In genomic region chr1:53195913-53196484, GRCh38 we compare ENCODE assay signal across 1 cellular context.
TF ChIP-seq lines count a peak whose summit lies in the region.

No MANE protein-coding gene starts in this region.

TF ChIP-seq in HepG2, 621 proteins besides CTCF, POLR2A, EP300 and RAD21 (continued from another document):
- TF ChIP-seq ZBTB3 (CRISPR knock-in tag; IDR thresholded peaks at IDR 0.05; ENCODE audit: borderline replicate concordance, low read depth) (0 out of 2 replicates have a peak, but pooled peaks have one; percentile 15), SOX13 (IDR thresholded peaks at IDR 0.05) (no peak), SOX13 (CRISPR knock-in tag; conservative IDR thresholded peaks at IDR 0.05 in 1 of 2, IDR thresholded peaks at IDR 0.05 in 1 of 2) (peak in 1 of 2 experiments; percentile 36; a peak in 1 of 4 replicates), KDM2A (CRISPR knock-in tag; IDR thresholded peaks at IDR 0.05; ENCODE audit: borderline replicate concordance, low read depth) (no peak), HNF4G (IDR thresholded peaks at IDR 0.05; ENCODE audit: borderline replicate concordance, low read depth, low read length) (no peak), HNF4G (CRISPR knock-in tag; IDR thresholded peaks at IDR 0.05; ENCODE audit: borderline replicate concordance, low read depth) (0 out of 2 replicates have a peak, but pooled peaks have one; percentile 17), ISL2 (CRISPR knock-in tag; IDR thresholded peaks at IDR 0.05) (no peak), NR2C2 (CRISPR knock-in tag; IDR thresholded peaks at IDR 0.05; ENCODE audit: borderline replicate concordance) (peak; percentile 37; the same call in 1 of the 2 replicates), MEF2D (CRISPR knock-in tag; IDR thresholded peaks at IDR 0.05) (peak; percentile 73; the same call in 1 of the 2 replicates), ZNF431 (CRISPR knock-in tag; IDR thresholded peaks at IDR 0.05; ENCODE audit: borderline replicate concordance, low read depth) (no peak; the same call in 1 of the 2 replicates), TEAD3 (CRISPR knock-in tag; optimal IDR thresholded peaks at IDR 0.05; ENCODE audit: borderline replicate concordance) (peak; percentile 24), ARID5B (CRISPR knock-in tag; IDR thresholded peaks at IDR 0.05) (peak; percentile 62; the same call in 1 of the 2 replicates), IRF2 (CRISPR knock-in tag; IDR thresholded peaks at IDR 0.05) (0 out of 2 replicates have a peak, but pooled peaks have one; percentile 14), ZNF441 (CRISPR knock-in tag; IDR thresholded peaks at IDR 0.05; ENCODE audit: borderline replicate concordance) (0 out of 2 replicates have a peak, but pooled peaks have one; percentile 7), PHF5A (CRISPR knock-in tag; IDR thresholded peaks at IDR 0.05; ENCODE audit: low read depth, unreplicated experiment) (no peak), SSRP1 (CRISPR knock-in tag; IDR thresholded peaks at IDR 0.05) (peak; percentile 65), MZF1 (CRISPR knock-in tag; IDR thresholded peaks at IDR 0.05; ENCODE audit: borderline replicate concordance) (no peak), ELF3 (CRISPR knock-in tag; IDR thresholded peaks at IDR 0.05) (peak; percentile 6; the same call in 1 of the 2 replicates), PHF21A (CRISPR knock-in tag; IDR thresholded peaks at IDR 0.05) (0 out of 2 replicates have a peak, but pooled peaks have one; percentile 33), RARA (CRISPR knock-in tag; IDR thresholded peaks at IDR 0.05) (peak; percentile 80), ETV5 (CRISPR knock-in tag; IDR thresholded peaks at IDR 0.05; ENCODE audit: borderline replicate concordance) (peak; percentile 32; the same call in 1 of the 2 replicates), SKI (IDR thresholded peaks at IDR 0.05; ENCODE audit: partially characterized antibody) (peak; percentile 40), NR1H2 (CRISPR knock-in tag; IDR thresholded peaks at IDR 0.05; ENCODE audit: borderline replicate concordance, low read depth) (peak; percentile 70; the same call in 1 of the 2 replicates), SIX1 (CRISPR knock-in tag; IDR thresholded peaks at IDR 0.05; ENCODE audit: borderline replicate concordance) (peak; percentile 3; the same call in 1 of the 2 replicates), RXRB (CRISPR knock-in tag; IDR thresholded peaks at IDR 0.05; ENCODE audit: borderline replicate concordance) (peak; percentile 95), ZFP90 (CRISPR knock-in tag; IDR thresholded peaks at IDR 0.05; ENCODE audit: borderline replicate concordance) (no peak), SOX5 (CRISPR knock-in tag; IDR thresholded peaks at IDR 0.05; ENCODE audit: borderline replicate concordance) (0 out of 2 replicates have a peak, but pooled peaks have one; percentile 38), MED1 (CRISPR knock-in tag; IDR thresholded peaks at IDR 0.05) (peak; percentile 43; the same call in 1 of the 2 replicates), CREB1 (IDR thresholded peaks at IDR 0.05) (no peak), CREB1 (CRISPR knock-in tag; IDR thresholded peaks at IDR 0.05) (no peak; the same call in 1 of the 2 replicates), NR2F1 (CRISPR knock-in tag; IDR thresholded peaks at IDR 0.05) (peak; percentile 24 to 52; a peak in 1 of 4 replicates), GFI1 (CRISPR knock-in tag; IDR thresholded peaks at IDR 0.05; ENCODE audit: borderline replicate concordance) (0 out of 2 replicates have a peak, but pooled peaks have one; percentile 66), SOX6 (IDR thresholded peaks at IDR 0.05) (no peak), SOX6 (CRISPR knock-in tag; IDR thresholded peaks at IDR 0.05) (peak; percentile 53), KLF15 (CRISPR knock-in tag; IDR thresholded peaks at IDR 0.05; ENCODE audit: borderline replicate concordance) (no peak), LCORL (IDR thresholded peaks at IDR 0.05) (no peak), LCORL (CRISPR knock-in tag; IDR thresholded peaks at IDR 0.05) (peak; percentile 81), CHD4 (IDR thresholded peaks at IDR 0.05; ENCODE audit: borderline replicate concordance, low read length) (0 out of 2 replicates have a peak, but pooled peaks have one; percentile 18), DPF2 (CRISPR knock-in tag; IDR thresholded peaks at IDR 0.05; ENCODE audit: borderline replicate concordance, low read depth) (0 out of 2 replicates have a peak, but pooled peaks have one; percentile 31), PITX1 (CRISPR knock-in tag; IDR thresholded peaks at IDR 0.05) (peak; percentile 87), ZNF776 (CRISPR knock-in tag; IDR thresholded peaks at IDR 0.05) (no peak)
- TF ChIP-seq, protein P1, sequence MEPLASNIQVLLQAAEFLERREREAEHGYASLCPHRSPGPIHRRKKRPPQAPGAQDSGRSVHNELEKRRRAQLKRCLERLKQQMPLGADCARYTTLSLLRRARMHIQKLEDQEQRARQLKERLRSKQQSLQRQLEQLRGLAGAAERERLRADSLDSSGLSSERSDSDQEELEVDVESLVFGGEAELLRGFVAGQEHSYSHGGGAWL (CRISPR knock-in tag; IDR thresholded peaks at IDR 0.05): no peak
- TF ChIP-seq, protein P2, sequence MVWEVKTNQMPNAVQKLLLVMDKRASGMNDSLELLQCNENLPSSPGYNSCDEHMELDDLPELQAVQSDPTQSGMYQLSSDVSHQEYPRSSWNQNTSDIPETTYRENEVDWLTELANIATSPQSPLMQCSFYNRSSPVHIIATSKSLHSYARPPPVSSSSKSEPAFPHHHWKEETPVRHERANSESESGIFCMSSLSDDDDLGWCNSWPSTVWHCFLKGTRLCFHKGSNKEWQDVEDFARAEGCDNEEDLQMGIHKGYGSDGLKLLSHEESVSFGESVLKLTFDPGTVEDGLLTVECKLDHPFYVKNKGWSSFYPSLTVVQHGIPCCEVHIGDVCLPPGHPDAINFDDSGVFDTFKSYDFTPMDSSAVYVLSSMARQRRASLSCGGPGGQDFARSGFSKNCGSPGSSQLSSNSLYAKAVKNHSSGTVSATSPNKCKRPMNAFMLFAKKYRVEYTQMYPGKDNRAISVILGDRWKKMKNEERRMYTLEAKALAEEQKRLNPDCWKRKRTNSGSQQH (CRISPR knock-in tag; IDR thresholded peaks at IDR 0.05; ENCODE audit: low read depth): 0 out of 2 replicates have a peak, but pooled peaks have one; percentile 15
- TF ChIP-seq, protein P3, sequence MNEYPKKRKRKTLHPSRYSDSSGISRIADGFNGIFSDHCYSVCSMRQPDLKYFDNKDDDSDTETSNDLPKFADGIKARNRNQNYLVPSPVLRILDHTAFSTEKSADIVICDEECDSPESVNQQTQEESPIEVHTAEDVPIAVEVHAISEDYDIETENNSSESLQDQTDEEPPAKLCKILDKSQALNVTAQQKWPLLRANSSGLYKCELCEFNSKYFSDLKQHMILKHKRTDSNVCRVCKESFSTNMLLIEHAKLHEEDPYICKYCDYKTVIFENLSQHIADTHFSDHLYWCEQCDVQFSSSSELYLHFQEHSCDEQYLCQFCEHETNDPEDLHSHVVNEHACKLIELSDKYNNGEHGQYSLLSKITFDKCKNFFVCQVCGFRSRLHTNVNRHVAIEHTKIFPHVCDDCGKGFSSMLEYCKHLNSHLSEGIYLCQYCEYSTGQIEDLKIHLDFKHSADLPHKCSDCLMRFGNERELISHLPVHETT (CRISPR knock-in tag; conservative IDR thresholded peaks at IDR 0.05): no peak; the same call in 1 of the 2 replicates
- TF ChIP-seq, protein P4, sequence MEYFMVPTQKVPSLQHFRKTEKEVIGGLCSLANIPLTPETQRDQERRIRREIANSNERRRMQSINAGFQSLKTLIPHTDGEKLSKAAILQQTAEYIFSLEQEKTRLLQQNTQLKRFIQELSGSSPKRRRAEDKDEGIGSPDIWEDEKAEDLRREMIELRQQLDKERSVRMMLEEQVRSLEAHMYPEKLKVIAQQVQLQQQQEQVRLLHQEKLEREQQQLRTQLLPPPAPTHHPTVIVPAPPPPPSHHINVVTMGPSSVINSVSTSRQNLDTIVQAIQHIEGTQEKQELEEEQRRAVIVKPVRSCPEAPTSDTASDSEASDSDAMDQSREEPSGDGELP (IDR thresholded peaks at IDR 0.05; ENCODE audit: borderline replicate concordance, low read depth): peak; percentile 5; the same call in 1 of the 2 replicates
- TF ChIP-seq, protein P5, sequence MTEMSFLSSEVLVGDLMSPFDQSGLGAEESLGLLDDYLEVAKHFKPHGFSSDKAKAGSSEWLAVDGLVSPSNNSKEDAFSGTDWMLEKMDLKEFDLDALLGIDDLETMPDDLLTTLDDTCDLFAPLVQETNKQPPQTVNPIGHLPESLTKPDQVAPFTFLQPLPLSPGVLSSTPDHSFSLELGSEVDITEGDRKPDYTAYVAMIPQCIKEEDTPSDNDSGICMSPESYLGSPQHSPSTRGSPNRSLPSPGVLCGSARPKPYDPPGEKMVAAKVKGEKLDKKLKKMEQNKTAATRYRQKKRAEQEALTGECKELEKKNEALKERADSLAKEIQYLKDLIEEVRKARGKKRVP (CRISPR knock-in tag; IDR thresholded peaks at IDR 0.05): 0 out of 4 replicates have a peak, but pooled peaks of 1 of the 2 experiments have one; percentile 20
- TF ChIP-seq, protein P6, sequence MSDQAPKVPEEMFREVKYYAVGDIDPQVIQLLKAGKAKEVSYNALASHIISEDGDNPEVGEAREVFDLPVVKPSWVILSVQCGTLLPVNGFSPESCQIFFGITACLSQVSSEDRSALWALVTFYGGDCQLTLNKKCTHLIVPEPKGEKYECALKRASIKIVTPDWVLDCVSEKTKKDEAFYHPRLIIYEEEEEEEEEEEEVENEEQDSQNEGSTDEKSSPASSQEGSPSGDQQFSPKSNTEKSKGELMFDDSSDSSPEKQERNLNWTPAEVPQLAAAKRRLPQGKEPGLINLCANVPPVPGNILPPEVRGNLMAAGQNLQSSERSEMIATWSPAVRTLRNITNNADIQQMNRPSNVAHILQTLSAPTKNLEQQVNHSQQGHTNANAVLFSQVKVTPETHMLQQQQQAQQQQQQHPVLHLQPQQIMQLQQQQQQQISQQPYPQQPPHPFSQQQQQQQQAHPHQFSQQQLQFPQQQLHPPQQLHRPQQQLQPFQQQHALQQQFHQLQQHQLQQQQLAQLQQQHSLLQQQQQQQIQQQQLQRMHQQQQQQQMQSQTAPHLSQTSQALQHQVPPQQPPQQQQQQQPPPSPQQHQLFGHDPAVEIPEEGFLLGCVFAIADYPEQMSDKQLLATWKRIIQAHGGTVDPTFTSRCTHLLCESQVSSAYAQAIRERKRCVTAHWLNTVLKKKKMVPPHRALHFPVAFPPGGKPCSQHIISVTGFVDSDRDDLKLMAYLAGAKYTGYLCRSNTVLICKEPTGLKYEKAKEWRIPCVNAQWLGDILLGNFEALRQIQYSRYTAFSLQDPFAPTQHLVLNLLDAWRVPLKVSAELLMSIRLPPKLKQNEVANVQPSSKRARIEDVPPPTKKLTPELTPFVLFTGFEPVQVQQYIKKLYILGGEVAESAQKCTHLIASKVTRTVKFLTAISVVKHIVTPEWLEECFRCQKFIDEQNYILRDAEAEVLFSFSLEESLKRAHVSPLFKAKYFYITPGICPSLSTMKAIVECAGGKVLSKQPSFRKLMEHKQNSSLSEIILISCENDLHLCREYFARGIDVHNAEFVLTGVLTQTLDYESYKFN (CRISPR knock-in tag; conservative IDR thresholded peaks at IDR 0.05): peak; percentile 88
